In genomic region chr22:42344391-42344861, GRCh38 we compare ENCODE assay signal across 8 cellular contexts.
DNase-seq lines count a peak whose midpoint lies in the region; ATAC-seq, FAIRE-seq and TF ChIP-seq lines count a peak whose summit lies in the region.

No MANE protein-coding gene starts in this region.

- H3K4me2 ChIP-seq in HepG2 (ENCODE audit: low read depth, low read length) = peak overlapping the region; percentile 12; the same call in 1 of the 2 replicates

- 37% methylated on average over 15 of the region's 27 CpGs for WGBS in HepG2 (ENCODE audit: low lambda C conversion rate)
- WGBS in right lobe of liver (ENCODE audit: insufficient coverage, low coverage, low lambda C conversion rate, missing lambda C conversion rate) = 80% methylated on average over 9 of the region's 27 CpGs

- H3K4me3 Mint-ChIP-seq in central memory CD8-positive, alpha-beta T cell = peak overlapping the region; percentile 62

- H4K20me1 ChIP-seq in HepG2 (ENCODE audit: insufficient read depth, low read length) = no peaks in the 10 kb centered on the region

- H3K27me3 ChIP-seq in HepG2 (ENCODE audit: control insufficient read depth in 1 of 2, insufficient read depth in 2 of 2, low read length in 2 of 2) (peaks cover 6 to 43% of the 10 kb centered on the region in 2 experiments), right lobe of liver (no peaks in the 10 kb centered on the region), vagina (no peaks in the 10 kb centered on the region)

- DNase-seq in HepG2 (ENCODE audit: low spot score) (no peak), right lobe of liver (no peak), medulla oblongata (ENCODE audit: extremely low spot score) (peak; percentile 93), vagina (ENCODE audit: extremely low spot score in 2 of 2) (no peak), NCI-H526 treated with DMSO at 0.1 percent for 48 hours (lab: John Stamatoyannopoulos, UW) (no peak)
- DNase-seq in central memory CD8-positive, alpha-beta T cell (ENCODE audit: low spot score in 2 of 2) = no peak
- DNase-seq in effector CD8-positive, alpha-beta T cell (lab: John Stamatoyannopoulos, UW) = no peak

- H3K4me3 ChIP-seq in HepG2 (replicated peaks in 1 of 3; ENCODE audit: insufficient read depth in 1 of 3, low read depth in 2 of 3, low read length in 3 of 3) (no peak overlapping the region; a peak in 1 of 6 replicates), right lobe of liver (no peak overlapping the region), vagina (peak overlapping the region; percentile 42 to 50)

- CTCF ChIA-PET in HepG2 (lab: Yijun Ruan, JAX; ENCODE audit: low intra/inter-chr PET ratio, low total read pairs) = no interaction called here

- no peak for TF ChIP-seq CTCF in HepG2 (CRISPR knock-in tag; IDR thresholded peaks at IDR 0.05)
- TF ChIP-seq CTCF in right lobe of liver (IDR thresholded peaks at IDR 0.05) = no peak
- TF ChIP-seq CTCF in vagina (IDR thresholded peaks at IDR 0.05) = no peak

- intact Hi-C loops in HepG2 (cut with micrococcal nuclease; ENCODE audit: unreplicated experiment) = no loop called here
- intact Hi-C loops in right lobe of liver (cut with DNase I) = no loop called here
- intact Hi-C loops in vagina (cut with DNase I) = no loop called here

- H3K4me1 ChIP-seq in HepG2 (ENCODE audit: insufficient read depth, low read length) (no peaks in the 10 kb centered on the region), right lobe of liver (no peaks in the 10 kb centered on the region), vagina (peaks cover 24% of the 10 kb centered on the region)

- no peaks in the 10 kb centered on the region for H3K9me3 ChIP-seq in HepG2 (ENCODE audit: low read length)
- no peaks in the 10 kb centered on the region for H3K9me3 ChIP-seq in right lobe of liver
- H3K9me3 ChIP-seq in vagina = no peaks in the 10 kb centered on the region

- no peak overlapping the region for H2AFZ ChIP-seq in HepG2 (ENCODE audit: low read length)

- no peaks in the 10 kb centered on the region for H3K4me1 Mint-ChIP-seq in central memory CD8-positive, alpha-beta T cell

- BruUV-seq in HepG2 (replicated peaks; lab: Mats Ljungman, UMichigan) = no TSS peak

- FAIRE-seq in HepG2 (lab: Jason Lieb, UNC) = no peak

- in situ Hi-C loops in HepG2 (cut with HindIII; ENCODE audit: extremely low pct_ligation_motif_present, low pct_unique_long_range_greater_than_20kb) = no loop called here

- H3K9ac ChIP-seq in HepG2 (ENCODE audit: insufficient read depth, low read depth, low read length) = no peak overlapping the region

- peaks cover 2% of the 10 kb centered on the region for H3K36me3 Mint-ChIP-seq in central memory CD8-positive, alpha-beta T cell (ENCODE audit: insufficient read depth)

- no peak overlapping the region for H3K27ac Mint-ChIP-seq in central memory CD8-positive, alpha-beta T cell (ENCODE audit: low read depth)

- H3K36me3 ChIP-seq in HepG2 (replicated peaks in 1 of 2; ENCODE audit: control insufficient read depth in 1 of 2, insufficient read depth in 2 of 2, low read length in 2 of 2) = no peaks in the 10 kb centered on the region
- no peaks in the 10 kb centered on the region for H3K36me3 ChIP-seq in right lobe of liver
- H3K36me3 ChIP-seq in vagina = no peaks in the 10 kb centered on the region

- TF ChIP-seq EP300 in HepG2 (IDR thresholded peaks at IDR 0.05; ENCODE audit: low read depth in 2 of 2, low read length in 2 of 2) = no peak
- TF ChIP-seq EP300 in HepG2 (CRISPR knock-in tag; IDR thresholded peaks at IDR 0.05; ENCODE audit: borderline replicate concordance) = no peak

- peak; percentile 42 for ATAC-seq in HepG2
- no peak for ATAC-seq in right lobe of liver
- ATAC-seq in central memory CD8-positive, alpha-beta T cell (replicated peaks; ENCODE audit: extremely low read depth, poor library complexity, severe bottlenecking) = no peak
- ATAC-seq in GM19035 (IDR thresholded peaks at IDR 0.05; ENCODE audit: unreplicated experiment) = no peak

- H3K27me3 Mint-ChIP-seq in central memory CD8-positive, alpha-beta T cell = no peaks in the 10 kb centered on the region

- no peaks in the 10 kb centered on the region for H3K79me2 ChIP-seq in HepG2 (ENCODE audit: insufficient read depth, low read length)

- TF ChIP-seq RAD21 in HepG2 (CRISPR knock-in tag; IDR thresholded peaks at IDR 0.05) = no peak

- H3K27ac ChIP-seq in HepG2 (ENCODE audit: extremely low read length, insufficient read depth, low read length) (no peak overlapping the region), right lobe of liver (no peak overlapping the region), vagina (peak overlapping the region; percentile 80)

- POLR2A ChIA-PET in HepG2 (lab: Yijun Ruan, JAX) = no interaction called here

- no peaks in the 10 kb centered on the region for H3K9me3 Mint-ChIP-seq in central memory CD8-positive, alpha-beta T cell

- TF ChIP-seq POLR2A in HepG2 (IDR thresholded peaks at IDR 0.05; ENCODE audit: insufficient read depth in 1 of 2, low read depth in 2 of 2, low read length in 2 of 2) (no peak), right lobe of liver (IDR thresholded peaks at IDR 0.05) (no peak), vagina (IDR thresholded peaks at IDR 0.05) (no peak)

TF ChIP-seq in HepG2, 621 proteins besides CTCF, POLR2A, EP300 and RAD21:
- TF ChIP-seq REST (IDR thresholded peaks at IDR 0.05; ENCODE audit: borderline replicate concordance in 1 of 2, low read depth in 1 of 2, low read length in 2 of 2) (no peak), FOXJ3 (CRISPR knock-in tag; IDR thresholded peaks at IDR 0.05; ENCODE audit: borderline replicate concordance) (no peak), ZNF644 (CRISPR knock-in tag; IDR thresholded peaks at IDR 0.05; ENCODE audit: low read depth) (no peak), MYC (CRISPR knock-in tag; IDR thresholded peaks at IDR 0.05; ENCODE audit: borderline replicate concordance) (no peak), ZNF264 (CRISPR knock-in tag; IDR thresholded peaks at IDR 0.05) (no peak), ZNF687 (CRISPR knock-in tag; IDR thresholded peaks at IDR 0.05) (0 out of 2 replicates have a peak, but pooled peaks have one; percentile 8), MXD1 (CRISPR knock-in tag; IDR thresholded peaks at IDR 0.05) (no peak), ZNF776 (CRISPR knock-in tag; IDR thresholded peaks at IDR 0.05) (no peak)

Comparison
In these comparisons a context has a peak if more than half of its experiments do, and no peak if none do; other contexts are left out.
1. H3K4me3 ChIP-seq: peak in vagina (2 of 2); none in HepG2 (0 of 3) and right lobe of liver (0 of 3).